Comparison of ENCODE assay signal across 22 cellular contexts in genomic region chr4:25486171-25486570, GRCh38.
DNase-seq lines count a peak whose midpoint lies in the region; FAIRE-seq and TF ChIP-seq lines count a peak whose summit lies in the region.
"Had no signal": no experiment of that assay in that cellular context is flagged by ENCODE, and none has a peak within 500 bp of the region (broad histone marks: within the 10 kb centered on the region; RNA-seq: fewer than 3 reads in every experiment).

No MANE protein-coding gene starts in this region.

- no peaks in the 10 kb centered on the region for H3K36me3 ChIP-seq in HUES6 (ENCODE audit: control insufficient read depth, insufficient read depth, low read length)
- H3K36me3 ChIP-seq in small intestine (ENCODE audit: control insufficient read depth in 2 of 2, insufficient read depth in 2 of 2, low read length in 2 of 2) = no peaks in the 10 kb centered on the region
- H3K36me3 ChIP-seq in BE2C = no peaks in the 10 kb centered on the region
- H3K36me3 ChIP-seq: colonic mucosa had no signal

- TF ChIP-seq CTCF in astrocyte of the cerebellum (IDR thresholded peaks at IDR 0.05; ENCODE audit: low read depth, low read length, missing control alignments) (no peak), fibroblast of the aortic adventitia (IDR thresholded peaks at IDR 0.05; ENCODE audit: insufficient read depth, low read length) (no peak), BE2C (IDR thresholded peaks at IDR 0.05; ENCODE audit: low read depth, low read length) (no peak), progenitor cell of endocrine pancreas (IDR thresholded peaks at IDR 0.05; ENCODE audit: unreplicated experiment) (no peak)

- DNase-seq in astrocyte of the cerebellum (ENCODE audit: low read depth) (peak; percentile 60), fibroblast of the aortic adventitia (ENCODE audit: low read depth) (peak; percentile 67), small intestine (peak; percentile 57), BE2C (no peak), DMS153 treated with DMSO at 0.1 percent for 48 hours (lab: John Stamatoyannopoulos, UW; ENCODE audit: unreplicated experiment) (no peak), progenitor cell of endocrine pancreas (ENCODE audit: low spot score, unreplicated experiment) (no peak)
- DNase-seq: activated CD4-positive, alpha-beta T cell treated with anti-CD3 and anti-CD28 coated beads, Interleukin-2, amount 50 U/mL, for 4 hours; activated CD8-positive, alpha-beta memory T cell treated with anti-CD3 and anti-CD28 coated beads, Interleukin-2, amount 50 U/mL, for 48 hours; activated naive CD8-positive, alpha-beta T cell treated with anti-CD3 and anti-CD28 coated beads for 36 hours; body of pancreas; CD8-positive, alpha-beta T cell; colonic mucosa; DMS79 treated with DMSO at 0.1 percent for 48 hours; left ventricle myocardium superior; MM.1S; NCI-H146; NCI-H748 treated with DMSO at 0.1 percent for 48 hours; T-helper 9 cell; testis had no signal

- H3K9me3 ChIP-seq in HUES6 (ENCODE audit: control insufficient read depth, insufficient read depth, low read depth, low read length) (peaks cover 22% of the 10 kb centered on the region), small intestine (ENCODE audit: control insufficient read depth, low read depth) (no peaks in the 10 kb centered on the region), BE2C (no peaks in the 10 kb centered on the region)
- H3K9me3 ChIP-seq: body of pancreas, colonic mucosa, testis had no signal

- peaks cover 3% of the 10 kb centered on the region for H3K36me3 Mint-ChIP-seq in progenitor cell of endocrine pancreas (ENCODE audit: insufficient read depth)
- H3K36me3 Mint-ChIP-seq: activated naive CD8-positive, alpha-beta T cell treated with anti-CD3 and anti-CD28 coated beads for 36 hours; CD8-positive, alpha-beta T cell; stimulated activated memory B cell treated with anti-CD40 and anti-IgM and Interleukin-4, amounts not matched to agents 10 μg/mL and 1 μg/mL and 100 μg/mL, for 72 hours had no signal

- FAIRE-seq in small intestine (lab: Jason Lieb, UNC) = no peak

- no peak overlapping the region for H3K27ac Mint-ChIP-seq in progenitor cell of endocrine pancreas
- H3K27ac Mint-ChIP-seq: activated naive CD8-positive, alpha-beta T cell treated with anti-CD3 and anti-CD28 coated beads for 36 hours; activated T-helper 2 cell treated with anti-CD3 and anti-CD28 coated beads, Interferon-gamma antibody, Interleukin-2, Interleukin-4, amounts not matched to agents 10 μg/mL and 5 μg/mL and 100 μg/mL, durations not matched to agents 14 hours and 24 hours and 36 hours; CD8-positive, alpha-beta T cell; stimulated activated memory B cell treated with anti-CD40 and anti-IgM and Interleukin-4, amounts not matched to agents 10 μg/mL and 1 μg/mL and 100 μg/mL, for 72 hours had no signal

- H3K4me3 ChIP-seq in HUES6 (ENCODE audit: low read depth, low read length) (no peak overlapping the region), astrocyte of the cerebellum (ENCODE audit: low read depth, low read length) (no peak overlapping the region), fibroblast of the aortic adventitia (ENCODE audit: low read depth, low read length) (no peak overlapping the region), small intestine (ENCODE audit: low read depth in 1 of 2, low read length in 2 of 2) (no peak overlapping the region), BE2C (ENCODE audit: low read depth, low read length) (no peak overlapping the region)
- H3K4me3 ChIP-seq: body of pancreas, colonic mucosa, testis had no signal

- H3K4me1 ChIP-seq in HUES6 (ENCODE audit: control insufficient read depth, insufficient read depth, low read length) (peaks cover 33% of the 10 kb centered on the region), small intestine (ENCODE audit: control insufficient read depth in 2 of 2, insufficient read depth in 1 of 2, low read depth in 1 of 2, low read length in 1 of 2) (no peaks in the 10 kb centered on the region), BE2C (no peaks in the 10 kb centered on the region)
- H3K4me1 ChIP-seq: body of pancreas, colonic mucosa, testis had no signal

- H3K9ac ChIP-seq in HUES6 (ENCODE audit: low read length) = peak overlapping the region; percentile 67

- peaks cover 12% of the 10 kb centered on the region for H3K9me3 Mint-ChIP-seq in progenitor cell of endocrine pancreas (ENCODE audit: low read depth)

- no peak overlapping the region for H3K4me3 Mint-ChIP-seq in progenitor cell of endocrine pancreas (ENCODE audit: low read depth)
- H3K4me3 Mint-ChIP-seq: activated naive CD8-positive, alpha-beta T cell treated with anti-CD3 and anti-CD28 coated beads for 36 hours; CD8-positive, alpha-beta T cell; stimulated activated memory B cell treated with anti-CD40 and anti-IgM and Interleukin-4, amounts not matched to agents 10 μg/mL and 1 μg/mL and 100 μg/mL, for 72 hours had no signal

- H3K27ac ChIP-seq in HUES6 (ENCODE audit: low read depth, low read length) = peak overlapping the region; percentile 46; the same call in 1 of the 2 replicates
- H3K27ac ChIP-seq in small intestine (ENCODE audit: low read depth in 1 of 2, low read length in 1 of 2) = no peak overlapping the region
- H3K27ac ChIP-seq: body of pancreas, colonic mucosa, testis had no signal

- H3K27me3 Mint-ChIP-seq in progenitor cell of endocrine pancreas = peaks cover 5% of the 10 kb centered on the region

- 38 to 68% (median 49%) methylated on average over 3 of the region's 3 CpGs for WGBS in small intestine, 3 donors

- H3K27me3 ChIP-seq in HUES6 (ENCODE audit: control insufficient read depth, insufficient read depth, low read length) (no peaks in the 10 kb centered on the region), small intestine (ENCODE audit: control insufficient read depth in 2 of 2, insufficient read depth in 2 of 2, low read length in 2 of 2) (no peaks in the 10 kb centered on the region), BE2C (no peaks in the 10 kb centered on the region)
- H3K27me3 ChIP-seq: body of pancreas, colonic mucosa, testis had no signal

- peaks cover 9% of the 10 kb centered on the region for H3K4me1 Mint-ChIP-seq in progenitor cell of endocrine pancreas (ENCODE audit: low read depth)
- H3K4me1 Mint-ChIP-seq: activated naive CD8-positive, alpha-beta T cell treated with anti-CD3 and anti-CD28 coated beads for 36 hours; stimulated activated memory B cell treated with anti-CD40 and anti-IgM and Interleukin-4, amounts not matched to agents 10 μg/mL and 1 μg/mL and 100 μg/mL, for 72 hours had no signal

- in situ Hi-C loops in astrocyte of the cerebellum (cut with HindIII; ENCODE audit: low sequenced_read_pairs) = no loop called here

Comparison
In these comparisons a context has a peak if more than half of its experiments do, and no peak if none do; other contexts are left out.
1. DNase-seq: peak in astrocyte of the cerebellum (single experiment), fibroblast of the aortic adventitia (single experiment) and small intestine (single experiment); none in BE2C (single experiment), DMS153 treated with DMSO at 0.1 percent for 48 hours (single experiment) and progenitor cell of endocrine pancreas (single experiment).